In genomic region chr14:103562135-103562384, GRCh38 we compare ENCODE assay signal across 8 cellular contexts. TPM values are rescaled to one million over a fixed set of nuclear protein-coding genes. Genes with fewer than 3 reads are reported as not detected.
DNase-seq lines count a peak whose midpoint lies in the region; ATAC-seq and TF ChIP-seq lines count a peak whose summit lies in the region.

No MANE protein-coding gene starts in this region.

- no peaks in the 10 kb centered on the region for H3K9me3 ChIP-seq in iPS DF 6.9 (ENCODE audit: control insufficient read depth, insufficient read depth, low read length)
- no peaks in the 10 kb centered on the region for H3K9me3 ChIP-seq in stomach

- H3K27ac ChIP-seq in iPS DF 6.9 (ENCODE audit: low read length) (no peak overlapping the region), stomach (peak overlapping the region; percentile 91 to 99 (median 97))

- WGBS in iPS DF 6.9 (ENCODE audit: insufficient coverage, insufficient read length): no CpG with 5 or more reads among the region's 24 CpGs
- 0 to 2% (median 0%) methylated on average over 10 to 24 of the region's 24 CpGs for WGBS in stomach, 5 donors

- peak overlapping the region; percentile 99 for H3K4me3 ChIP-seq in iPS DF 6.9 (ENCODE audit: low read length)
- peak overlapping the region; percentile 78 to 100 (median 90) for H3K4me3 ChIP-seq in stomach

- no peak for TF ChIP-seq EP300 in stomach (IDR thresholded peaks at IDR 0.05)

- ATAC-seq in GM18498 (IDR thresholded peaks at IDR 0.05; ENCODE audit: unreplicated experiment): peak; percentile 37
- peak; percentile 18 for ATAC-seq in HG03064 (IDR thresholded peaks at IDR 0.05; ENCODE audit: low read depth, unreplicated experiment)

- intact Hi-C loops in stomach (cut with DNase I; ENCODE audit: low total_unique reads): no loop called here

- H3K27me3 ChIP-seq in iPS DF 6.9 (ENCODE audit: control insufficient read depth, insufficient read depth, low read length): no peaks in the 10 kb centered on the region
- H3K27me3 ChIP-seq in stomach: no peaks in the 10 kb centered on the region

- DNase-seq in activated T-helper 1 cell treated with Interleukin-2 at 50 U/mL for 16 hours (ENCODE audit: low read depth): peak; percentile 5
- DNase-seq in iPS DF 6.9 (ENCODE audit: low read depth, low spot score): no peak
- DNase-seq in stomach: no peak
- no peak for DNase-seq in NOMO-1 treated with DMSO at 0.1 percent for 48 hours (lab: John Stamatoyannopoulos, UW; ENCODE audit: unreplicated experiment)
- no peak for DNase-seq in A172 (ENCODE audit: low spot score)
- DNase-seq in stimulated activated CD4-positive, alpha-beta T cell treated with anti-CD3 and anti-CD28 coated beads, Interleukin-4, amount 100 ng/mL, for 1 hour: no peak

- TF ChIP-seq POLR2A in stomach (IDR thresholded peaks at IDR 0.05): no peak

- no peaks in the 10 kb centered on the region for H3K4me1 ChIP-seq in iPS DF 6.9 (ENCODE audit: control insufficient read depth, insufficient read depth, low read length)
- peaks cover 51 to 86% (median 72%) of the 10 kb centered on the region in 4 donors for H3K4me1 ChIP-seq in stomach

- TF ChIP-seq CTCF in stomach (IDR thresholded peaks at IDR 0.05): no peak

- H3K36me3 ChIP-seq in iPS DF 6.9 (ENCODE audit: control insufficient read depth, insufficient read depth, low read length): peaks cover 3% of the 10 kb centered on the region; the same call in 1 of the 2 replicates
- H3K36me3 ChIP-seq in stomach: peaks cover 11 to 31% (median 25%) of the 10 kb centered on the region in 4 donors

RNA-seq across cellular contexts. Expression of gene BAG5, which starts 0.4 kb away (rescaled TPM):
- total RNA-seq in stomach: 100 to 1,000 TPM in 1 of 5 donors, 10 to 100 TPM in 3, 1 to 10 TPM in 1; 4.3 to 207 (median 24.3) TPM
- 10 to 100 TPM in 2 of 3 donors, 1 to 10 TPM in 1; 7.5 to 11.6 (median 10.8) TPM for polyA plus RNA-seq in stomach
- total RNA-seq in A172 (2014; rRNA removed; shearing (Covaris generic)): 21.0 and 24.8 TPM in 2 replicates

RNA-seq across cellular contexts. Expression of gene COA8, which starts 0.7 kb away (rescaled TPM):
- total RNA-seq in stomach: 10 to 100 TPM in 3 of 5 donors, 1 to 10 TPM in 2; 6.4 to 21.4 (median 14.9) TPM
- polyA plus RNA-seq in stomach: 10 to 100 TPM; 42.8 to 96.5 (median 48.4) TPM
- total RNA-seq in A172 (2014; rRNA removed; shearing (Covaris generic)): 24.8 and 25.3 TPM in 2 replicates

RNA-seq across cellular contexts. Expression of gene TRMT61A, which starts 33.1 kb away (rescaled TPM):
- total RNA-seq in stomach: 10 to 100 TPM in 4 of 5 donors, 1 to 10 TPM in 1; 5.5 to 39.7 (median 18.5) TPM
- polyA plus RNA-seq in stomach: 10 to 100 TPM in 2 of 3 donors, 1 to 10 TPM in 1; 9.0 to 16.9 (median 14.8) TPM
- total RNA-seq in A172 (2014; rRNA removed; shearing (Covaris generic)): 8.5 and 10.2 TPM in 2 replicates

RNA-seq across cellular contexts. Expression of gene CKB, which starts 39.4 kb away (rescaled TPM):
- total RNA-seq in stomach: 1,000 to 10,000 TPM in 1 of 5 donors, 100 to 1,000 TPM in 4; 216 to 1,146 (median 643) TPM
- 1,000 to 10,000 TPM in 1 of 3 donors, 100 to 1,000 TPM in 2; 778 to 1,091 (median 976) TPM for polyA plus RNA-seq in stomach
- total RNA-seq in A172 (2014; rRNA removed; shearing (Covaris generic)): 13.2 and 40.3 TPM in 2 replicates
